In the genomic region with DNA sequence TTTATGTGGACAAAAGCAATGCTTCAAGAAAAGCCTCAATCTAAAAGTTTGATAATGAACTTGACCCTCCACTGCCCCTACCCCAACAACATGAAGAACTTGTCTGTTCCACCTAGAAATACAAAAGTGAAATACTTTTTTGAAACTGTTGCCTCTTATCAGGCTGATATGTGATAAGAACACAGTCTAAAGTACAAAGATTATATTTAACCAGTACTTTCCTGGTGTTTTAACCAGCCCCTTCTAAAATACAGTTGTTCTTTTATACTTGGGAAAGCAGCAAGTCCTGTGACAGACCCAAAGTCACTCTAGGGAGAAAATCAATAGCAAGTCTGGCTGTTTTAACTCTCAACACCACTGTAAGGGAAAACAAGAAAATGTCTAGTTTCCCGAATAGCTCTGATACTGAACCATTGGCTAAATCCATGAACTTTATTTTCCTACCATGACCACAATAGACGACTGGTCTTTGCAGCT, we compare ENCODE assay signal across 1 cellular context.
TF ChIP-seq lines count a peak whose summit lies in the region.

No MANE protein-coding gene starts in this region.

TF ChIP-seq in HepG2, 621 proteins besides CTCF, POLR2A, EP300 and RAD21 (continued from another document and continues in another):
- TF ChIP-seq, protein P1, sequence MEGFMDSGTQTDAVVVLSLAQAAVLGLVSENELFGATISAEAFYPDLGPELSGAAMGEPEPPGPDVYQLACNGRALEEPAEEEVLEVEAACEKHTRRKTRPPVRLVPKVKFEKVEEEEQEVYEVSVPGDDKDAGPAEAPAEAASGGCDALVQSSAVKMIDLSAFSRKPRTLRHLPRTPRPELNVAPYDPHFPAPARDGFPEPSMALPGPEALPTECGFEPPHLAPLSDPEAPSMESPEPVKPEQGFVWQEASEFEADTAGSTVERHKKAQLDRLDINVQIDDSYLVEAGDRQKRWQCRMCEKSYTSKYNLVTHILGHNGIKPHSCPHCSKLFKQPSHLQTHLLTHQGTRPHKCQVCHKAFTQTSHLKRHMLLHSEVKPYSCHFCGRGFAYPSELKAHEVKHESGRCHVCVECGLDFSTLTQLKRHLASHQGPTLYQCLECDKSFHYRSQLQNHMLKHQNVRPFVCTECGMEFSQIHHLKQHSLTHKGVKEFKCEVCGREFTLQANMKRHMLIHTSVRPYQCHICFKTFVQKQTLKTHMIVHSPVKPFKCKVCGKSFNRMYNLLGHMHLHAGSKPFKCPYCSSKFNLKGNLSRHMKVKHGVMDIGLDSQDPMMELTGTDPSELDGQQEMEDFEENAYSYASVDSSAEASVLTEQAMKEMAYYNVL (CRISPR knock-in tag; IDR thresholded peaks at IDR 0.05; ENCODE audit: borderline replicate concordance), result peak; percentile 79
- TF ChIP-seq CREM (IDR thresholded peaks at IDR 0.05), result peak; percentile 92
- TF ChIP-seq CREM (CRISPR knock-in tag; IDR thresholded peaks at IDR 0.05), result no peak
- TF ChIP-seq HDAC1 (CRISPR knock-in tag; IDR thresholded peaks at IDR 0.05), result 0 out of 2 replicates have a peak, but pooled peaks have one; percentile 31
- no peak for TF ChIP-seq NR1H2 (CRISPR knock-in tag; IDR thresholded peaks at IDR 0.05; ENCODE audit: borderline replicate concordance, low read depth)
- peak; percentile 96 for TF ChIP-seq RXRB (CRISPR knock-in tag; IDR thresholded peaks at IDR 0.05; ENCODE audit: borderline replicate concordance)
- TF ChIP-seq ZSCAN25 (CRISPR knock-in tag; IDR thresholded peaks at IDR 0.05), result peak; percentile 61; the same call in 1 of the 2 replicates
- no peak for TF ChIP-seq PAX8 (CRISPR knock-in tag; IDR thresholded peaks at IDR 0.05; ENCODE audit: borderline replicate concordance)
- TF ChIP-seq, protein P2, sequence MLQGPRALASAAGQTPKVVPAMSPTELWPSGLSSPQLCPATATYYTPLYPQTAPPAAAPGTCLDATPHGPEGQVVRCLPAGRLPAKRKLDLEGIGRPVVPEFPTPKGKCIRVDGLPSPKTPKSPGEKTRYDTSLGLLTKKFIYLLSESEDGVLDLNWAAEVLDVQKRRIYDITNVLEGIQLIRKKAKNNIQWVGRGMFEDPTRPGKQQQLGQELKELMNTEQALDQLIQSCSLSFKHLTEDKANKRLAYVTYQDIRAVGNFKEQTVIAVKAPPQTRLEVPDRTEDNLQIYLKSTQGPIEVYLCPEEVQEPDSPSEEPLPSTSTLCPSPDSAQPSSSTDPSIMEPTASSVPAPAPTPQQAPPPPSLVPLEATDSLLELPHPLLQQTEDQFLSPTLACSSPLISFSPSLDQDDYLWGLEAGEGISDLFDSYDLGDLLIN (CRISPR knock-in tag; IDR thresholded peaks at IDR 0.05; ENCODE audit: borderline replicate concordance), result no peak
- no peak for TF ChIP-seq CCDC6 (CRISPR knock-in tag; IDR thresholded peaks at IDR 0.05)
- TF ChIP-seq ASH2L (IDR thresholded peaks at IDR 0.05; ENCODE audit: insufficient read length, low read depth, low read length), result peak; percentile 95
- peak; percentile 67; the same call in 1 of the 2 replicates for TF ChIP-seq ZKSCAN8 (CRISPR knock-in tag; IDR thresholded peaks at IDR 0.05; ENCODE audit: borderline replicate concordance)
- TF ChIP-seq, protein P3, sequence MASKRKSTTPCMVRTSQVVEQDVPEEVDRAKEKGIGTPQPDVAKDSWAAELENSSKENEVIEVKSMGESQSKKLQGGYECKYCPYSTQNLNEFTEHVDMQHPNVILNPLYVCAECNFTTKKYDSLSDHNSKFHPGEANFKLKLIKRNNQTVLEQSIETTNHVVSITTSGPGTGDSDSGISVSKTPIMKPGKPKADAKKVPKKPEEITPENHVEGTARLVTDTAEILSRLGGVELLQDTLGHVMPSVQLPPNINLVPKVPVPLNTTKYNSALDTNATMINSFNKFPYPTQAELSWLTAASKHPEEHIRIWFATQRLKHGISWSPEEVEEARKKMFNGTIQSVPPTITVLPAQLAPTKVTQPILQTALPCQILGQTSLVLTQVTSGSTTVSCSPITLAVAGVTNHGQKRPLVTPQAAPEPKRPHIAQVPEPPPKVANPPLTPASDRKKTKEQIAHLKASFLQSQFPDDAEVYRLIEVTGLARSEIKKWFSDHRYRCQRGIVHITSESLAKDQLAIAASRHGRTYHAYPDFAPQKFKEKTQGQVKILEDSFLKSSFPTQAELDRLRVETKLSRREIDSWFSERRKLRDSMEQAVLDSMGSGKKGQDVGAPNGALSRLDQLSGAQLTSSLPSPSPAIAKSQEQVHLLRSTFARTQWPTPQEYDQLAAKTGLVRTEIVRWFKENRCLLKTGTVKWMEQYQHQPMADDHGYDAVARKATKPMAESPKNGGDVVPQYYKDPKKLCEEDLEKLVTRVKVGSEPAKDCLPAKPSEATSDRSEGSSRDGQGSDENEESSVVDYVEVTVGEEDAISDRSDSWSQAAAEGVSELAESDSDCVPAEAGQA (IDR thresholded peaks at IDR 0.05; ENCODE audit: low read depth), result no peak
- TF ChIP-seq, protein P3 (CRISPR knock-in tag; IDR thresholded peaks at IDR 0.05; ENCODE audit: borderline replicate concordance), result no peak
- TF ChIP-seq, protein P4, sequence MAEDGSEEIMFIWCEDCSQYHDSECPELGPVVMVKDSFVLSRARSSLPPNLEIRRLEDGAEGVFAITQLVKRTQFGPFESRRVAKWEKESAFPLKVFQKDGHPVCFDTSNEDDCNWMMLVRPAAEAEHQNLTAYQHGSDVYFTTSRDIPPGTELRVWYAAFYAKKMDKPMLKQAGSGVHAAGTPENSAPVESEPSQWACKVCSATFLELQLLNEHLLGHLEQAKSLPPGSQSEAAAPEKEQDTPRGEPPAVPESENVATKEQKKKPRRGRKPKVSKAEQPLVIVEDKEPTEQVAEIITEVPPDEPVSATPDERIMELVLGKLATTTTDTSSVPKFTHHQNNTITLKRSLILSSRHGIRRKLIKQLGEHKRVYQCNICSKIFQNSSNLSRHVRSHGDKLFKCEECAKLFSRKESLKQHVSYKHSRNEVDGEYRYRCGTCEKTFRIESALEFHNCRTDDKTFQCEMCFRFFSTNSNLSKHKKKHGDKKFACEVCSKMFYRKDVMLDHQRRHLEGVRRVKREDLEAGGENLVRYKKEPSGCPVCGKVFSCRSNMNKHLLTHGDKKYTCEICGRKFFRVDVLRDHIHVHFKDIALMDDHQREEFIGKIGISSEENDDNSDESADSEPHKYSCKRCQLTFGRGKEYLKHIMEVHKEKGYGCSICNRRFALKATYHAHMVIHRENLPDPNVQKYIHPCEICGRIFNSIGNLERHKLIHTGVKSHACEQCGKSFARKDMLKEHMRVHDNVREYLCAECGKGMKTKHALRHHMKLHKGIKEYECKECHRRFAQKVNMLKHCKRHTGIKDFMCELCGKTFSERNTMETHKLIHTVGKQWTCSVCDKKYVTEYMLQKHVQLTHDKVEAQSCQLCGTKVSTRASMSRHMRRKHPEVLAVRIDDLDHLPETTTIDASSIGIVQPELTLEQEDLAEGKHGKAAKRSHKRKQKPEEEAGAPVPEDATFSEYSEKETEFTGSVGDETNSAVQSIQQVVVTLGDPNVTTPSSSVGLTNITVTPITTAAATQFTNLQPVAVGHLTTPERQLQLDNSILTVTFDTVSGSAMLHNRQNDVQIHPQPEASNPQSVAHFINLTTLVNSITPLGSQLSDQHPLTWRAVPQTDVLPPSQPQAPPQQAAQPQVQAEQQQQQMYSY (CRISPR knock-in tag; IDR thresholded peaks at IDR 0.05), result peak; percentile 73; the same call in 1 of the 2 replicates
- no peak for TF ChIP-seq HNRNPLL (IDR thresholded peaks at IDR 0.05; ENCODE audit: low read depth, low read length, poor library complexity, severe bottlenecking)
- 0 out of 2 replicates have a peak, but pooled peaks have one; percentile 65 for TF ChIP-seq MEF2D (CRISPR knock-in tag; IDR thresholded peaks at IDR 0.05)
- TF ChIP-seq GTF2F1 (IDR thresholded peaks at IDR 0.05; ENCODE audit: low read length), result no peak
- TF ChIP-seq NCOR1 (IDR thresholded peaks at IDR 0.05; ENCODE audit: borderline replicate concordance, low read length), result peak; percentile 100
- peak; percentile 99 for TF ChIP-seq RARA (CRISPR knock-in tag; IDR thresholded peaks at IDR 0.05)
- TF ChIP-seq, protein P5, sequence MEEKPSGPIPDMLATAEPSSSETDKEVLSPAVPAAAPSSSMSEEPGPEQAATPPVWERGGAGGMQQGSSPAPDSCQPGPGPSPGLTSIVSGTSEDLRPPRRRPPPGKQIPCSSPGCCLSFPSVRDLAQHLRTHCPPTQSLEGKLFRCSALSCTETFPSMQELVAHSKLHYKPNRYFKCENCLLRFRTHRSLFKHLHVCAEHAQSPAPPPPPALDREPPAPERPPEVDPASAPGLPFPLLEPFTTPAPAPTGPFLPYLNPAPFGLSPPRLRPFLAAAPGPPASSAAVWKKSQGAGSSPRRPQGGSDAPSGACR (CRISPR knock-in tag; IDR thresholded peaks at IDR 0.05), result peak; percentile 79; the same call in 1 of the 2 replicates
- TF ChIP-seq, protein P6, sequence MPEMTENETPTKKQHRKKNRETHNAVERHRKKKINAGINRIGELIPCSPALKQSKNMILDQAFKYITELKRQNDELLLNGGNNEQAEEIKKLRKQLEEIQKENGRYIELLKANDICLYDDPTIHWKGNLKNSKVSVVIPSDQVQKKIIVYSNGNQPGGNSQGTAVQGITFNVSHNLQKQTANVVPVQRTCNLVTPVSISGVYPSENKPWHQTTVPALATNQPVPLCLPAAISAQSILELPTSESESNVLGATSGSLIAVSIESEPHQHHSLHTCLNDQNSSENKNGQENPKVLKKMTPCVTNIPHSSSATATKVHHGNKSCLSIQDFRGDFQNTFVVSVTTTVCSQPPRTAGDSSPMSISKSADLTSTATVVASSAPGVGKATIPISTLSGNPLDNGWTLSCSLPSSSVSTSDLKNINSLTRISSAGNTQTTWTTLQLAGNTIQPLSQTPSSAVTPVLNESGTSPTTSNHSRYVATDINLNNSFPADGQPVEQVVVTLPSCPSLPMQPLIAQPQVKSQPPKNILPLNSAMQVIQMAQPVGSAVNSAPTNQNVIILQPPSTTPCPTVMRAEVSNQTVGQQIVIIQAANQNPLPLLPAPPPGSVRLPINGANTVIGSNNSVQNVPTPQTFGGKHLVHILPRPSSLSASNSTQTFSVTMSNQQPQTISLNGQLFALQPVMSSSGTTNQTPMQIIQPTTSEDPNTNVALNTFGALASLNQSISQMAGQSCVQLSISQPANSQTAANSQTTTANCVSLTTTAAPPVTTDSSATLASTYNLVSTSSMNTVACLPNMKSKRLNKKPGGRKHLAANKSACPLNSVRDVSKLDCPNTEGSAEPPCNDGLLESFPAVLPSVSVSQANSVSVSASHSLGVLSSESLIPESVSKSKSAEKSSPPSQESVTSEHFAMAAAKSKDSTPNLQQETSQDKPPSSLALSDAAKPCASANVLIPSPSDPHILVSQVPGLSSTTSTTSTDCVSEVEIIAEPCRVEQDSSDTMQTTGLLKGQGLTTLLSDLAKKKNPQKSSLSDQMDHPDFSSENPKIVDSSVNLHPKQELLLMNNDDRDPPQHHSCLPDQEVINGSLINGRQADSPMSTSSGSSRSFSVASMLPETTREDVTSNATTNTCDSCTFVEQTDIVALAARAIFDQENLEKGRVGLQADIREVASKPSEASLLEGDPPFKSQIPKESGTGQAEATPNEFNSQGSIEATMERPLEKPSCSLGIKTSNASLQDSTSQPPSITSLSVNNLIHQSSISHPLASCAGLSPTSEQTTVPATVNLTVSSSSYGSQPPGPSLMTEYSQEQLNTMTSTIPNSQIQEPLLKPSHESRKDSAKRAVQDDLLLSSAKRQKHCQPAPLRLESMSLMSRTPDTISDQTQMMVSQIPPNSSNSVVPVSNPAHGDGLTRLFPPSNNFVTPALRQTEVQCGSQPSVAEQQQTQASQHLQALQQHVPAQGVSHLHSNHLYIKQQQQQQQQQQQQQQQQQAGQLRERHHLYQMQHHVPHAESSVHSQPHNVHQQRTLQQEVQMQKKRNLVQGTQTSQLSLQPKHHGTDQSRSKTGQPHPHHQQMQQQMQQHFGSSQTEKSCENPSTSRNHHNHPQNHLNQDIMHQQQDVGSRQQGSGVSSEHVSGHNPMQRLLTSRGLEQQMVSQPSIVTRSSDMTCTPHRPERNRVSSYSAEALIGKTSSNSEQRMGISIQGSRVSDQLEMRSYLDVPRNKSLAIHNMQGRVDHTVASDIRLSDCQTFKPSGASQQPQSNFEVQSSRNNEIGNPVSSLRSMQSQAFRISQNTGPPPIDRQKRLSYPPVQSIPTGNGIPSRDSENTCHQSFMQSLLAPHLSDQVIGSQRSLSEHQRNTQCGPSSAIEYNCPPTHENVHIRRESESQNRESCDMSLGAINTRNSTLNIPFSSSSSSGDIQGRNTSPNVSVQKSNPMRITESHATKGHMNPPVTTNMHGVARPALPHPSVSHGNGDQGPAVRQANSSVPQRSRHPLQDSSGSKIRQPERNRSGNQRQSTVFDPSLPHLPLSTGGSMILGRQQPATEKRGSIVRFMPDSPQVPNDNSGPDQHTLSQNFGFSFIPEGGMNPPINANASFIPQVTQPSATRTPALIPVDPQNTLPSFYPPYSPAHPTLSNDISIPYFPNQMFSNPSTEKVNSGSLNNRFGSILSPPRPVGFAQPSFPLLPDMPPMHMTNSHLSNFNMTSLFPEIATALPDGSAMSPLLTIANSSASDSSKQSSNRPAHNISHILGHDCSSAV (CRISPR knock-in tag; IDR thresholded peaks at IDR 0.05; ENCODE audit: borderline replicate concordance), result no peak
- TF ChIP-seq ZNF331 (CRISPR knock-in tag; IDR thresholded peaks at IDR 0.05), result peak; percentile 27; the same call in 1 of the 2 replicates
- peak; percentile 43; the same call in 1 of the 2 replicates for TF ChIP-seq ZNF317 (CRISPR knock-in tag; IDR thresholded peaks at IDR 0.05)
- TF ChIP-seq ELF3 (CRISPR knock-in tag; IDR thresholded peaks at IDR 0.05), result peak; percentile 84
- peak; percentile 69; the same call in 1 of the 2 replicates for TF ChIP-seq ZBTB7B (CRISPR knock-in tag; IDR thresholded peaks at IDR 0.05)
